In the genomic region with DNA sequence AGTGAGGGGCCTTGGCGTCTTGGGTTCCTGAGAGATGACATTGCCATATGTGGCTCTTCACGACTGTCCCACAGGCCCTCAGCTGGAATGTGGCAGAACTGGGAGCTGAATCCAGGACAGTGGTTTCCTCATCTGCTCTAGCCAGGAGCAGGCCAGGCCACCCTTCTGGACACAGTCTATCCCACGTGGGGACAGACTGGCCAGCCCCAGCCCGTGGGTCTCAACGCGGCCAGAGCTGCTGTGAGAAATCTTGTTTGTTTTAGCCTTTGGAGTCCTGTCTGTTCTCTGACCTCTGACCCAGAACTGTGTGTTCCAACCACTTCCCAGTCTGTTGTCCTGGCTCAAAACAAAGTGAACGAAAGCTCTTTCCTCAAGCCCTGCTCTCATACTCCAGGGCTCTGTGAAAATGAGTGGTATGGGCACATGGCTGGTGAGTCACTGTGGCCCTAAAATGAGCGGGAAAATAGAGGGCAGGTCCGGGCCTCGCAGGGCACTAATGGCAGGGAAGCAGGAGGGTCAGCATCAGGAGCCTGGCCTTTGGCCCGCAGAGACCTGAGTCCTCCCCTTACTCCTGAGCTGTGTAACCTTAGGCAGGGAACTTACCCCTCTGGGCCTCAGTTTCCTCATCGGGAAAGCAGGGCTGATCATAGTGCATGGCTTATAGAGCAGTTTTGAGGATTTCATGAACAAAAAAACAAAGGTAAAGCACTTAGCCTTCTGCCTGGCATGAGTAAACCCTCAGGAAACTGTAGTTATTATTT, we compare ENCODE assay signal across 2 cellular contexts.
A peak's percentile ranks its signal among the peaks of the same experiment; 100 is the strongest.
TF ChIP-seq lines count a peak whose summit lies in the region.

No MANE protein-coding gene starts in this region.

TF ChIP-seq in IMR-90, 13 proteins besides CTCF, POLR2A, EP300 and RAD21:
- TF ChIP-seq, protein P1, sequence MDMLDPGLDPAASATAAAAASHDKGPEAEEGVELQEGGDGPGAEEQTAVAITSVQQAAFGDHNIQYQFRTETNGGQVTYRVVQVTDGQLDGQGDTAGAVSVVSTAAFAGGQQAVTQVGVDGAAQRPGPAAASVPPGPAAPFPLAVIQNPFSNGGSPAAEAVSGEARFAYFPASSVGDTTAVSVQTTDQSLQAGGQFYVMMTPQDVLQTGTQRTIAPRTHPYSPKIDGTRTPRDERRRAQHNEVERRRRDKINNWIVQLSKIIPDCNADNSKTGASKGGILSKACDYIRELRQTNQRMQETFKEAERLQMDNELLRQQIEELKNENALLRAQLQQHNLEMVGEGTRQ (IDR thresholded peaks at IDR 0.05; ENCODE audit: low read depth, low read length) = peak; percentile 76
- TF ChIP-seq MXI1 (IDR thresholded peaks at IDR 0.05; ENCODE audit: borderline replicate concordance, low read depth, low read length) (0 out of 2 replicates have a peak, but pooled peaks have one; percentile 5), RCOR1 (IDR thresholded peaks at IDR 0.05; ENCODE audit: insufficient replicate concordance, low read length) (no peak)
TF ChIP-seq in IMR-90: peak in this region for 2.

TF ChIP-seq in liver, 16 proteins besides CTCF, POLR2A, EP300 and RAD21 (continued from another document):
- TF ChIP-seq, protein P2, sequence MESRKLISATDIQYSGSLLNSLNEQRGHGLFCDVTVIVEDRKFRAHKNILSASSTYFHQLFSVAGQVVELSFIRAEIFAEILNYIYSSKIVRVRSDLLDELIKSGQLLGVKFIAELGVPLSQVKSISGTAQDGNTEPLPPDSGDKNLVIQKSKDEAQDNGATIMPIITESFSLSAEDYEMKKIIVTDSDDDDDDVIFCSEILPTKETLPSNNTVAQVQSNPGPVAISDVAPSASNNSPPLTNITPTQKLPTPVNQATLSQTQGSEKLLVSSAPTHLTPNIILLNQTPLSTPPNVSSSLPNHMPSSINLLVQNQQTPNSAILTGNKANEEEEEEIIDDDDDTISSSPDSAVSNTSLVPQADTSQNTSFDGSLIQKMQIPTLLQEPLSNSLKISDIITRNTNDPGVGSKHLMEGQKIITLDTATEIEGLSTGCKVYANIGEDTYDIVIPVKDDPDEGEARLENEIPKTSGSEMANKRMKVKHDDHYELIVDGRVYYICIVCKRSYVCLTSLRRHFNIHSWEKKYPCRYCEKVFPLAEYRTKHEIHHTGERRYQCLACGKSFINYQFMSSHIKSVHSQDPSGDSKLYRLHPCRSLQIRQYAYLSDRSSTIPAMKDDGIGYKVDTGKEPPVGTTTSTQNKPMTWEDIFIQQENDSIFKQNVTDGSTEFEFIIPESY (IDR thresholded peaks at IDR 0.05) = peak; percentile 94
- TF ChIP-seq FOXA2 (IDR thresholded peaks at IDR 0.05) (peak; percentile 90), NR2F2 (IDR thresholded peaks at IDR 0.05) (peak; percentile 99), JUND (IDR thresholded peaks at IDR 0.05) (peak; percentile 98 to 99), GABPA (IDR thresholded peaks at IDR 0.05 in 1 of 2, conservative IDR thresholded peaks at IDR 0.05 in 1 of 2) (peak in 1 of 2 donors; percentile 55), HNF4G (IDR thresholded peaks at IDR 0.05) (peak; percentile 83), YY1 (IDR thresholded peaks at IDR 0.05) (peak; percentile 88), RXRA (IDR thresholded peaks at IDR 0.05) (peak; percentile 99), HNF4A (conservative IDR thresholded peaks at IDR 0.05) (peak; percentile 93), FOXA1 (IDR thresholded peaks at IDR 0.05) (peak; percentile 99), TAF1 (conservative IDR thresholded peaks at IDR 0.05) (no peak), EGR1 (IDR thresholded peaks at IDR 0.05; ENCODE audit: low read depth in 2 of 2) (peak in 1 of 2 donors; percentile 87)
- TF ChIP-seq, protein P3, sequence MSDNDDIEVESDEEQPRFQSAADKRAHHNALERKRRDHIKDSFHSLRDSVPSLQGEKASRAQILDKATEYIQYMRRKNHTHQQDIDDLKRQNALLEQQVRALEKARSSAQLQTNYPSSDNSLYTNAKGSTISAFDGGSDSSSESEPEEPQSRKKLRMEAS (IDR thresholded peaks at IDR 0.05) = peak; percentile 99
- TF ChIP-seq, protein P4, sequence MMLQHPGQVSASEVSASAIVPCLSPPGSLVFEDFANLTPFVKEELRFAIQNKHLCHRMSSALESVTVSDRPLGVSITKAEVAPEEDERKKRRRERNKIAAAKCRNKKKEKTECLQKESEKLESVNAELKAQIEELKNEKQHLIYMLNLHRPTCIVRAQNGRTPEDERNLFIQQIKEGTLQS (IDR thresholded peaks at IDR 0.05) = peak; percentile 98
- TF ChIP-seq, protein P5, sequence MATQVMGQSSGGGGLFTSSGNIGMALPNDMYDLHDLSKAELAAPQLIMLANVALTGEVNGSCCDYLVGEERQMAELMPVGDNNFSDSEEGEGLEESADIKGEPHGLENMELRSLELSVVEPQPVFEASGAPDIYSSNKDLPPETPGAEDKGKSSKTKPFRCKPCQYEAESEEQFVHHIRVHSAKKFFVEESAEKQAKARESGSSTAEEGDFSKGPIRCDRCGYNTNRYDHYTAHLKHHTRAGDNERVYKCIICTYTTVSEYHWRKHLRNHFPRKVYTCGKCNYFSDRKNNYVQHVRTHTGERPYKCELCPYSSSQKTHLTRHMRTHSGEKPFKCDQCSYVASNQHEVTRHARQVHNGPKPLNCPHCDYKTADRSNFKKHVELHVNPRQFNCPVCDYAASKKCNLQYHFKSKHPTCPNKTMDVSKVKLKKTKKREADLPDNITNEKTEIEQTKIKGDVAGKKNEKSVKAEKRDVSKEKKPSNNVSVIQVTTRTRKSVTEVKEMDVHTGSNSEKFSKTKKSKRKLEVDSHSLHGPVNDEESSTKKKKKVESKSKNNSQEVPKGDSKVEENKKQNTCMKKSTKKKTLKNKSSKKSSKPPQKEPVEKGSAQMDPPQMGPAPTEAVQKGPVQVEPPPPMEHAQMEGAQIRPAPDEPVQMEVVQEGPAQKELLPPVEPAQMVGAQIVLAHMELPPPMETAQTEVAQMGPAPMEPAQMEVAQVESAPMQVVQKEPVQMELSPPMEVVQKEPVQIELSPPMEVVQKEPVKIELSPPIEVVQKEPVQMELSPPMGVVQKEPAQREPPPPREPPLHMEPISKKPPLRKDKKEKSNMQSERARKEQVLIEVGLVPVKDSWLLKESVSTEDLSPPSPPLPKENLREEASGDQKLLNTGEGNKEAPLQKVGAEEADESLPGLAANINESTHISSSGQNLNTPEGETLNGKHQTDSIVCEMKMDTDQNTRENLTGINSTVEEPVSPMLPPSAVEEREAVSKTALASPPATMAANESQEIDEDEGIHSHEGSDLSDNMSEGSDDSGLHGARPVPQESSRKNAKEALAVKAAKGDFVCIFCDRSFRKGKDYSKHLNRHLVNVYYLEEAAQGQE (IDR thresholded peaks at IDR 0.05) = peak; percentile 91
